In genomic region chr4:152536545-152537182, GRCh38 we compare ENCODE assay signal across 8 cellular contexts. TPM values are rescaled to one million over a fixed set of nuclear protein-coding genes. Genes with fewer than 3 reads are reported as not detected.
A peak's percentile ranks its signal among the peaks of the same experiment; 100 is the strongest.
DNase-seq lines count a peak whose midpoint lies in the region; ATAC-seq and TF ChIP-seq lines count a peak whose summit lies in the region.

No MANE protein-coding gene starts in this region.

- H3K36me3 Mint-ChIP-seq in endothelial cell (ENCODE audit: low read depth, unreplicated experiment): peaks cover 9% of the 10 kb centered on the region

- H3K4me1 Mint-ChIP-seq in endothelial cell (ENCODE audit: unreplicated experiment): peaks cover 32% of the 10 kb centered on the region

- no peaks in the 10 kb centered on the region; the same call in 1 of the 2 replicates for H3K9me3 ChIP-seq in HUES6 (ENCODE audit: control insufficient read depth, insufficient read depth, low read depth, low read length)
- no peaks in the 10 kb centered on the region for H3K9me3 ChIP-seq in WERI-Rb-1 (ENCODE audit: severe bottlenecking)
- no peaks in the 10 kb centered on the region for H3K9me3 ChIP-seq in mucosa of stomach (ENCODE audit: control insufficient read depth, low read length)
- H3K9me3 ChIP-seq in tibial nerve: peaks cover 0 to 8% (median 0%) of the 10 kb centered on the region in 4 donors

- peak; percentile 30 for ATAC-seq in GM21529 (IDR thresholded peaks at IDR 0.05; ENCODE audit: unreplicated experiment)

- DNase-seq in NCI-H1105 treated with DMSO at 0.1 percent for 48 hours (lab: John Stamatoyannopoulos, UW) (peak; percentile 43), NCI-H1105 (lab: John Stamatoyannopoulos, UW) (no peak), WERI-Rb-1 (no peak), endothelial cell (ENCODE audit: low spot score) (no peak), tibial nerve (ENCODE audit: low spot score in 2 of 2) (peak in 1 of 2 donors; percentile 33)

- 1% methylated on average over 23 to 24 of the region's 24 CpGs for WGBS in tibial nerve, 2 donors

- TF ChIP-seq POLR2A in tibial nerve (IDR thresholded peaks at IDR 0.05): no peak

- peaks cover 4% of the 10 kb centered on the region for H3K9me3 Mint-ChIP-seq in endothelial cell (ENCODE audit: unreplicated experiment)

- peaks cover 17% of the 10 kb centered on the region; the same call in 1 of the 2 replicates for H3K4me1 ChIP-seq in HUES6 (ENCODE audit: control insufficient read depth, insufficient read depth, low read length)
- H3K4me1 ChIP-seq in mucosa of stomach (ENCODE audit: control insufficient read depth, insufficient read depth, low read length): peaks cover 8% of the 10 kb centered on the region
- H3K4me1 ChIP-seq in tibial nerve: peaks cover 0 to 52% (median 38%) of the 10 kb centered on the region in 4 donors

- TF ChIP-seq CTCF in WERI-Rb-1 (IDR thresholded peaks at IDR 0.05; ENCODE audit: low read depth, low read length) (no peak), endothelial cell (IDR thresholded peaks at IDR 0.05; ENCODE audit: unreplicated experiment) (no peak), tibial nerve (IDR thresholded peaks at IDR 0.05) (no peak)

- H3K4me3 ChIP-seq in HUES6 (ENCODE audit: low read depth, low read length) (peak overlapping the region; percentile 80), WERI-Rb-1 (ENCODE audit: low read depth, low read length) (peak overlapping the region; percentile 93), mucosa of stomach (ENCODE audit: low read length) (peak overlapping the region; percentile 43), tibial nerve (peak overlapping the region; percentile 87 to 98 (median 92))

- H3K27ac ChIP-seq in HUES6 (ENCODE audit: low read depth, low read length): peak overlapping the region; percentile 84
- peak overlapping the region; percentile 92 for H3K27ac ChIP-seq in WERI-Rb-1
- peak overlapping the region; percentile 67 to 99 (median 95) for H3K27ac ChIP-seq in tibial nerve

- H3K27ac Mint-ChIP-seq in endothelial cell (ENCODE audit: unreplicated experiment): peak overlapping the region; percentile 96

- H3K27me3 ChIP-seq in HUES6 (ENCODE audit: control insufficient read depth, insufficient read depth, low read length) (no peaks in the 10 kb centered on the region), WERI-Rb-1 (ENCODE audit: insufficient read depth, low read depth, severe bottlenecking) (no peaks in the 10 kb centered on the region), mucosa of stomach (ENCODE audit: control insufficient read depth, insufficient read depth, low read length) (no peaks in the 10 kb centered on the region), tibial nerve (no peaks in the 10 kb centered on the region)

- H3K9ac ChIP-seq in HUES6 (ENCODE audit: low read length) (peak overlapping the region; percentile 92), mucosa of stomach (ENCODE audit: low read length) (peak overlapping the region; percentile 72)

- peak overlapping the region; percentile 98 for H3K4me3 Mint-ChIP-seq in endothelial cell (ENCODE audit: unreplicated experiment)

- H3K27me3 Mint-ChIP-seq in endothelial cell (ENCODE audit: unreplicated experiment): peaks cover 15% of the 10 kb centered on the region

- H3K36me3 ChIP-seq in HUES6 (ENCODE audit: control insufficient read depth, insufficient read depth, low read length) (0 out of 2 replicates have a peak, but pooled peaks cover 8% of the 10 kb centered on the region), WERI-Rb-1 (peaks cover 33% of the 10 kb centered on the region), mucosa of stomach (ENCODE audit: control insufficient read depth, insufficient read depth, low read length) (no peaks in the 10 kb centered on the region), tibial nerve (peaks cover 0 to 23% (median 0%) of the 10 kb centered on the region in 3 donors)

- no peak for TF ChIP-seq EP300 in tibial nerve (IDR thresholded peaks at IDR 0.05)

RNA-seq across cellular contexts. Expression of gene FBXW7, which starts 0.8 kb away (rescaled TPM):
- total RNA-seq in endothelial cell (ENCODE audit: unreplicated experiment) (44.7 TPM), tibial nerve (10 to 100 TPM; 40.8 to 85.7 (median 62.1) TPM)

Comparison
In these comparisons a context has a peak if more than half of its experiments do, and no peak if none do; other contexts are left out.
1. H3K4me3 ChIP-seq: peak in every context shown above with its lines; median percentile 93 in WERI-Rb-1; 92 in tibial nerve; 80 in HUES6; 43 in mucosa of stomach.